ENCODE assay signal across 14 cellular contexts in genomic region chr9:134356496-134357470, GRCh38. TPM values are rescaled to one million over a fixed set of nuclear protein-coding genes. Genes with fewer than 3 reads are reported as not detected.
DNase-seq lines count a peak whose midpoint lies in the region; ATAC-seq and TF ChIP-seq lines count a peak whose summit lies in the region.
"Had no signal": no experiment of that assay in that cellular context is flagged by ENCODE, and none has a peak within 500 bp of the region (broad histone marks: within the 10 kb centered on the region; RNA-seq: fewer than 3 reads in every experiment).

No MANE protein-coding gene starts in this region.

- H3K27me3 ChIP-seq in left ventricle myocardium inferior (ENCODE audit: low read depth) (no peaks in the 10 kb centered on the region), tibial artery (no peaks in the 10 kb centered on the region)
- H3K27me3 ChIP-seq: dorsolateral prefrontal cortex, heart right ventricle had no signal

- H3K4me3 ChIP-seq in left ventricle myocardium inferior (no peak overlapping the region), mucosa of descending colon (no peak overlapping the region), tibial artery (no peak overlapping the region)
- H3K4me3 ChIP-seq: dorsolateral prefrontal cortex, heart right ventricle had no signal

- H3K4me1 ChIP-seq in left ventricle myocardium inferior (peaks cover 100% of the 10 kb centered on the region), mucosa of descending colon (ENCODE audit: low read depth) (peaks cover 66% of the 10 kb centered on the region), tibial artery (peaks cover 0 to 100% (median 67%) of the 10 kb centered on the region in 4 donors)

- intact Hi-C loops in Right ventricle myocardium superior (cut with DNase I), result no loop called here
- intact Hi-C loops in left ventricle myocardium inferior (cut with micrococcal nuclease), result no loop called here
- intact Hi-C loops in mucosa of descending colon (cut with DNase I, micrococcal nuclease), result no loop called here
- intact Hi-C loops in tibial artery (cut with DNase I; ENCODE audit: low total_unique reads), result no loop called here

- TF ChIP-seq CTCF in left ventricle myocardium inferior (IDR thresholded peaks at IDR 0.05; ENCODE audit: borderline replicate concordance) (no peak), mucosa of descending colon (IDR thresholded peaks at IDR 0.05) (no peak), HFFc6 (IDR thresholded peaks at IDR 0.05) (no peak), tibial artery (IDR thresholded peaks at IDR 0.05) (no peak)

- H3K36me3 ChIP-seq in left ventricle myocardium inferior (no peaks in the 10 kb centered on the region), mucosa of descending colon (ENCODE audit: low read depth) (no peaks in the 10 kb centered on the region), tibial artery (no peaks in the 10 kb centered on the region)
- H3K36me3 ChIP-seq: heart right ventricle had no signal

- no peak overlapping the region for H3K4me3 Mint-ChIP-seq in central memory CD8-positive, alpha-beta T cell
- no peak overlapping the region for H3K4me3 Mint-ChIP-seq in HFFc6

- peak; percentile 16 for ATAC-seq in Right ventricle myocardium superior (ENCODE audit: poor library complexity)
- ATAC-seq in central memory CD8-positive, alpha-beta T cell (replicated peaks; ENCODE audit: extremely low read depth, poor library complexity, severe bottlenecking), result peak; percentile 11
- ATAC-seq in mucosa of descending colon, result peak; percentile 32
- no peak for ATAC-seq in HG02981 (IDR thresholded peaks at IDR 0.05; ENCODE audit: unreplicated experiment)
- ATAC-seq: heart right ventricle had no signal

- peaks cover 3% of the 10 kb centered on the region for H3K36me3 Mint-ChIP-seq in central memory CD8-positive, alpha-beta T cell (ENCODE audit: insufficient read depth)
- H3K36me3 Mint-ChIP-seq in HFFc6 (ENCODE audit: low read depth), result no peaks in the 10 kb centered on the region

- H3K9me3 ChIP-seq in left ventricle myocardium inferior (replicated peaks) (no peaks in the 10 kb centered on the region), mucosa of descending colon (no peaks in the 10 kb centered on the region), tibial artery (no peaks in the 10 kb centered on the region)
- H3K9me3 ChIP-seq: heart right ventricle had no signal

- DNase-seq in Right ventricle myocardium superior, result no peak
- DNase-seq in left ventricle myocardium inferior, result no peak
- DNase-seq in central memory CD8-positive, alpha-beta T cell (ENCODE audit: low spot score in 2 of 2), result no peak
- no peak for DNase-seq in mucosa of descending colon
- DNase-seq in NCI-H748 treated with DMSO at 0.1 percent for 48 hours (lab: John Stamatoyannopoulos, UW), result no peak
- DNase-seq in HFFc6, result no peak
- DNase-seq in tibial artery, result no peak
- DNase-seq: activated CD4-positive, alpha-beta T cell treated with anti-CD3 and anti-CD28 coated beads, Interleukin-2, amount 50 U/mL, for 48 hours; activated naive CD4-positive, alpha-beta T cell treated with anti-CD3 and anti-CD28 coated beads, Interleukin-2, amount 50 U/mL, for 16 hours; dorsolateral prefrontal cortex; heart right ventricle; KG1; NCI-H446 treated with DMSO at 0.1 percent for 48 hours had no signal

- H3K27ac Mint-ChIP-seq in central memory CD8-positive, alpha-beta T cell (ENCODE audit: low read depth), result no peak overlapping the region
- H3K27ac Mint-ChIP-seq in HFFc6, result no peak overlapping the region

- H3K27me3 Mint-ChIP-seq in central memory CD8-positive, alpha-beta T cell, result no peaks in the 10 kb centered on the region
- 0 out of 2 replicates have a peak, but pooled peaks cover 3% of the 10 kb centered on the region for H3K27me3 Mint-ChIP-seq in HFFc6 (ENCODE audit: insufficient read depth)

- H3K27ac ChIP-seq in left ventricle myocardium inferior (replicated peaks) (no peak overlapping the region), tibial artery (no peak overlapping the region)

- peaks cover 3% of the 10 kb centered on the region for H3K4me1 Mint-ChIP-seq in central memory CD8-positive, alpha-beta T cell
- no peaks in the 10 kb centered on the region for H3K4me1 Mint-ChIP-seq in HFFc6 (ENCODE audit: low read depth)

- H3K9me3 Mint-ChIP-seq in central memory CD8-positive, alpha-beta T cell, result no peaks in the 10 kb centered on the region
- H3K9me3 Mint-ChIP-seq in HFFc6, result no peaks in the 10 kb centered on the region

RNA-seq across cellular contexts. Expression of gene RXRA, which starts 30.5 kb away (rescaled TPM):
- 89.0 TPM for total RNA-seq in Right ventricle myocardium superior
- total RNA-seq in left ventricle myocardium inferior, result 57.1 TPM
- total RNA-seq in mucosa of descending colon, result 100 to 1,000 TPM in 1 of 3 donors, 10 to 100 TPM in 2; 75.2 to 101 (median 85.3) TPM
- 10 to 100 TPM; 23.2 to 31.9 (median 28.0) TPM for total RNA-seq in HFFc6 (2021; fragmentation: NEBNext Ultra II Directional; extraction: Animal tissue kit (Norgen Biotek cat#: 25700))
